Comparison of ENCODE assay signal across 21 cellular contexts in genomic region chr18:47265197-47265596, GRCh38. TPM values are rescaled to one million over a fixed set of nuclear protein-coding genes. Genes with fewer than 3 reads are reported as not detected.
DNase-seq lines count a peak whose midpoint lies in the region; ATAC-seq, FAIRE-seq and TF ChIP-seq lines count a peak whose summit lies in the region.
"Had no signal": no experiment of that assay in that cellular context is flagged by ENCODE, and none has a peak within 500 bp of the region (broad histone marks: within the 10 kb centered on the region; RNA-seq: fewer than 3 reads in every experiment).

No MANE protein-coding gene starts in this region.

- H3K27ac ChIP-seq in SJSA1 (peak overlapping the region; percentile 45), ovary (no peak overlapping the region)
- H3K27ac ChIP-seq: tibial artery had no signal

- peaks cover 31% of the 10 kb centered on the region for H3K4me1 ChIP-seq in SJSA1 (replicated peaks)
- no peaks in the 10 kb centered on the region for H3K4me1 ChIP-seq in ovary (ENCODE audit: insufficient read depth)

- TF ChIP-seq POLR2A in ovary (IDR thresholded peaks at IDR 0.05) (no peak), GM12892 (IDR thresholded peaks at IDR 0.05; ENCODE audit: low read depth, low read length) (no peak)

- DNase-seq in 8988T (peak; percentile 65), ELR (ENCODE audit: low read depth) (peak; percentile 64), SJSA1 (ENCODE audit: low read depth in 1 of 2, low spot score in 2 of 2) (peak in 1 of 2 experiments; percentile 21), fibroblast of the aortic adventitia (ENCODE audit: low read depth) (peak; percentile 61), ovary (no peak), GM12892 (ENCODE audit: insufficient read length) (no peak), amniotic stem cell (lab: John Stamatoyannopoulos, UW) (no peak)
- DNase-seq: activated CD4-positive, alpha-beta T cell treated with anti-CD3 and anti-CD28 coated beads for 1 hour; activated naive CD8-positive, alpha-beta T cell treated with anti-CD3 and anti-CD28 coated beads, Interleukin-2, amount 50 U/mL, for 24 hours; effector memory CD4-positive, alpha-beta T cell; hypothalamus; kidney; midbrain; NCI-H1694; NCI-H226; stimulated activated naive B cell treated with anti-CD40 and anti-IgM and Interleukin-4, amounts not matched to agents 10 μg/mL and 1 μg/mL and 100 μg/mL, for 72 hours; tibial artery had no signal

- H3K4me3 ChIP-seq in SJSA1 (peak overlapping the region; percentile 44), fibroblast of the aortic adventitia (ENCODE audit: low read depth, low read length) (no peak overlapping the region), ovary (no peak overlapping the region)
- H3K4me3 ChIP-seq: tibial artery had no signal

- WGBS in ovary, 3 donors, result 61 to 66% (median 62%) methylated on average over 1 of the region's 1 CpG

- H3K27me3 ChIP-seq in SJSA1 (replicated peaks) (peaks cover 14% of the 10 kb centered on the region; the same call in 1 of the 2 replicates), ovary (no peaks in the 10 kb centered on the region)

- H3K9me3 ChIP-seq in SJSA1 (replicated peaks), result peaks cover 14% of the 10 kb centered on the region; the same call in 1 of the 2 replicates
- H3K9me3 ChIP-seq in ovary, result peaks cover 0 to 13% of the 10 kb centered on the region in 2 donors

- intact Hi-C loops in ovary (cut with DNase I), result no loop called here

- FAIRE-seq in GM12892 (lab: Jason Lieb, UNC), result no peak
- FAIRE-seq: kidney, RCC 7860 had no signal

- no peak for TF ChIP-seq EP300 in ovary (IDR thresholded peaks at IDR 0.05)

- no peak for ATAC-seq in GM18519 (IDR thresholded peaks at IDR 0.05; ENCODE audit: low FRiP score, unreplicated experiment)
- ATAC-seq: activated naive CD8-positive, alpha-beta T cell treated with anti-CD3 and anti-CD28 coated beads, Interleukin-2, amount 50 U/mL, for 24 hours; SK-N-SH treated with all-trans-retinoic acid at 6 μM for 48 hours; stimulated activated naive B cell treated with anti-CD40 and anti-IgM and Interleukin-4, amounts not matched to agents 10 μg/mL and 1 μg/mL and 100 μg/mL, for 72 hours had no signal

- TF ChIP-seq CTCF in fibroblast of the aortic adventitia (IDR thresholded peaks at IDR 0.05; ENCODE audit: insufficient read depth, low read length) (no peak), ovary (IDR thresholded peaks at IDR 0.05) (no peak)

- peaks cover 3% of the 10 kb centered on the region; the same call in 1 of the 2 replicates for H3K36me3 ChIP-seq in SJSA1
- no peaks in the 10 kb centered on the region for H3K36me3 ChIP-seq in ovary
- H3K36me3 ChIP-seq: tibial artery had no signal

RNA-seq across cellular contexts. Expression of gene SKOR2, which starts 13.7 kb away (rescaled TPM):
- total RNA-seq in SJSA1 (2014; rRNA removed; shearing (Covaris generic)), result not detected in 2 replicates
- total RNA-seq in fibroblast of the aortic adventitia (ENCODE audit: low replicate concordance) (not detected in 2 replicates), ovary (not detected)
- under 1 TPM in 1 of 2 donors, not detected in 1; 0.01 TPM for polyA plus RNA-seq in ovary
- polyA plus RNA-seq in GM12892 (2012; ENCODE audit: missing spikeins), result not detected
- total RNA-seq: A673, kidney had no signal

Comparison
In these comparisons a context has a peak if more than half of its experiments do, and no peak if none do; other contexts are left out.
1. DNase-seq: peak in 8988T (single experiment), ELR (single experiment) and fibroblast of the aortic adventitia (single experiment); none in ovary (0 of 5), GM12892 (single experiment) and amniotic stem cell (single experiment).